Comparison of ENCODE assay signal across 19 cellular contexts in genomic region chr11:28142724-28143123, GRCh38. TPM values are rescaled to one million over a fixed set of nuclear protein-coding genes. Genes with fewer than 3 reads are reported as not detected.
DNase-seq lines count a peak whose midpoint lies in the region; ATAC-seq and TF ChIP-seq lines count a peak whose summit lies in the region.
"Had no signal": no experiment of that assay in that cellular context is flagged by ENCODE, and none has a peak within 500 bp of the region (broad histone marks: within the 10 kb centered on the region; RNA-seq: fewer than 3 reads in every experiment).

No MANE protein-coding gene starts in this region.

- no peak overlapping the region for H2BK120ac ChIP-seq in mesendoderm (ENCODE audit: low read depth, low read length)

- TF ChIP-seq POLR2A in breast epithelium (IDR thresholded peaks at IDR 0.05) (no peak), suprapubic skin (IDR thresholded peaks at IDR 0.05) (no peak)

- H3K27me3 Mint-ChIP-seq in MCF 10A (ENCODE audit: insufficient read depth, unreplicated experiment), result no peaks in the 10 kb centered on the region
- H3K27me3 Mint-ChIP-seq: B cell; CD4-positive, alpha-beta T cell had no signal

- H3K4me2 ChIP-seq in mesendoderm (ENCODE audit: low read length), result no peak overlapping the region

- TF ChIP-seq EP300 in suprapubic skin (IDR thresholded peaks at IDR 0.05), result no peak

- H3K23ac ChIP-seq in mesendoderm (ENCODE audit: low read length), result no peak overlapping the region

- H3K4me1 ChIP-seq in breast epithelium (no peaks in the 10 kb centered on the region), A673 (ENCODE audit: insufficient read depth, low read length, poor library complexity, severe bottlenecking) (peaks cover 37% of the 10 kb centered on the region), HEK293 (ENCODE audit: control insufficient read depth, insufficient read depth, low read length) (no peaks in the 10 kb centered on the region; the same call in 1 of the 2 replicates), mesendoderm (ENCODE audit: control insufficient read depth, low read depth, low read length) (no peaks in the 10 kb centered on the region), suprapubic skin (peaks cover 3% of the 10 kb centered on the region)
- H3K4me1 ChIP-seq: Caco-2 had no signal

- no peak for TF ChIP-seq CTCF in MCF 10A (IDR thresholded peaks at IDR 0.05; ENCODE audit: unreplicated experiment)
- no peak for TF ChIP-seq CTCF in breast epithelium (IDR thresholded peaks at IDR 0.05)
- no peak for TF ChIP-seq CTCF in A673 (conservative IDR thresholded peaks at IDR 0.05; ENCODE audit: low read depth, low read length)
- TF ChIP-seq CTCF in HEK293 (tag by site-specific recombination; IDR thresholded peaks at IDR 0.05), result no peak
- no peak for TF ChIP-seq CTCF in suprapubic skin (IDR thresholded peaks at IDR 0.05)

- DNase-seq in MCF 10A (ENCODE audit: unreplicated experiment), result no peak
- no peak for DNase-seq in breast epithelium (ENCODE audit: low spot score in 2 of 2)
- DNase-seq in A673 (ENCODE audit: low spot score), result peak; percentile 41
- DNase-seq in iris pigment epithelial cell (ENCODE audit: low read depth), result peak; percentile 6
- no peak for DNase-seq in mesendoderm
- DNase-seq in suprapubic skin (ENCODE audit: low spot score in 2 of 2), result no peak
- DNase-seq: 8988T; AML-193; Caco-2; Calu3; CD4-positive, alpha-beta T cell; CD8-positive, alpha-beta T cell; DMS79 treated with DMSO at 0.1 percent for 48 hours; GF-D8 had no signal

- H3K4ac ChIP-seq in mesendoderm (ENCODE audit: low read depth, low read length), result no peak overlapping the region

- no peak overlapping the region for H3K18ac ChIP-seq in mesendoderm (ENCODE audit: low read length)

- CTCF ChIA-PET in MCF 10A (lab: Yijun Ruan, JAX) (interaction anchor here (0.7 to 1.2 kb wide), 3 partner anchors 28 to 980 kb away, joined by 3 to 5 read pairs (median 4); no protein-coding TSS in a partner anchor), A673 (lab: Charles Lee) (no interaction called here), HEK293 (lab: Yijun Ruan, JAX) (interaction anchor here (0.8 kb wide), 1 partner anchor 9 kb away, joined by 3 read pairs; no protein-coding TSS in a partner anchor)

- no peak overlapping the region for H2BK15ac ChIP-seq in mesendoderm (replicated peaks; ENCODE audit: low read depth)

- H3K27ac ChIP-seq in breast epithelium (no peak overlapping the region), A673 (ENCODE audit: low read depth, low read length, poor library complexity, severe bottlenecking) (no peak overlapping the region), HEK293 (ENCODE audit: extremely low read depth, low read depth, low read length) (no peak overlapping the region), mesendoderm (ENCODE audit: low read depth, low read length) (no peak overlapping the region), suprapubic skin (no peak overlapping the region)
- H3K27ac ChIP-seq: C4-2B had no signal

- H3K4me3 ChIP-seq in breast epithelium (no peak overlapping the region), A673 (ENCODE audit: low read depth, low read length, poor library complexity, severe bottlenecking) (no peak overlapping the region), HEK293 (ENCODE audit: low read depth, low read length) (no peak overlapping the region), mesendoderm (ENCODE audit: low read length) (no peak overlapping the region), suprapubic skin (no peak overlapping the region)
- H3K4me3 ChIP-seq: BLaER1 treated with 17β-estradiol and CSF1 and Interleukin-3, amounts not matched to agents 10 nM and 100 nM had no signal

- BruUV-seq in MCF 10A (replicated peaks; lab: Mats Ljungman, UMichigan) (no TSS peak), A673 (replicated peaks; lab: Mats Ljungman, UMichigan) (no TSS peak)

- no peaks in the 10 kb centered on the region for H3K36me3 ChIP-seq in breast epithelium
- H3K36me3 ChIP-seq in A673 (ENCODE audit: insufficient read depth, low read length, poor library complexity, severe bottlenecking), result no peaks in the 10 kb centered on the region
- H3K36me3 ChIP-seq in HEK293 (ENCODE audit: control insufficient read depth in 2 of 2, insufficient read depth in 1 of 2, low read length in 2 of 2), result peaks cover 0 to 5% of the 10 kb centered on the region in 2 experiments; a peak in 1 of 3 replicates
- no peaks in the 10 kb centered on the region for H3K36me3 ChIP-seq in mesendoderm (ENCODE audit: control insufficient read depth, insufficient read depth, low read length)
- H3K36me3 ChIP-seq in suprapubic skin, result peaks cover 16% of the 10 kb centered on the region

- H3K9me3 ChIP-seq in breast epithelium (peaks cover 23 to 33% of the 10 kb centered on the region in 2 donors), A673 (ENCODE audit: low read depth, low read length, poor library complexity, severe bottlenecking) (peaks cover 32% of the 10 kb centered on the region), HEK293 (ENCODE audit: control insufficient read depth, insufficient read depth, low read depth, low read length) (no peaks in the 10 kb centered on the region), suprapubic skin (peaks cover 9% of the 10 kb centered on the region)

- no peaks in the 10 kb centered on the region for H3K27me3 ChIP-seq in breast epithelium
- no peaks in the 10 kb centered on the region for H3K27me3 ChIP-seq in A673 (replicated peaks; ENCODE audit: insufficient read depth, low read depth, low read length, poor library complexity)
- H3K27me3 ChIP-seq in mesendoderm (ENCODE audit: insufficient read depth, low read length, poor library complexity), result no peaks in the 10 kb centered on the region
- no peaks in the 10 kb centered on the region for H3K27me3 ChIP-seq in suprapubic skin
- H3K27me3 ChIP-seq: BLaER1 treated with 17β-estradiol and CSF1 and Interleukin-3, amounts not matched to agents 10 nM and 100 nM had no signal

- intact Hi-C loops in MCF 10A (cut with micrococcal nuclease), result no loop called here
- intact Hi-C loops in breast epithelium (cut with DNase I; ENCODE audit: low total_unique reads), result loop anchor here (10.0 kb wide), 1 partner anchor 288 kb away; no protein-coding TSS in a partner anchor
- intact Hi-C loops in A673 (cut with micrococcal nuclease; ENCODE audit: unreplicated experiment), result no loop called here

- H3K36me3 Mint-ChIP-seq in MCF 10A (ENCODE audit: insufficient read depth, unreplicated experiment), result no peaks in the 10 kb centered on the region

- no peak for ATAC-seq in HG02973 (IDR thresholded peaks at IDR 0.05; ENCODE audit: unreplicated experiment)
- ATAC-seq: CD8-positive, alpha-beta T cell had no signal

- H3K4me1 Mint-ChIP-seq in MCF 10A (ENCODE audit: insufficient read depth, unreplicated experiment), result peaks cover 14% of the 10 kb centered on the region

- H3K4me3 Mint-ChIP-seq in MCF 10A (ENCODE audit: unreplicated experiment), result no peak overlapping the region
- H3K4me3 Mint-ChIP-seq: B cell; CD4-positive, alpha-beta T cell; CD8-positive, alpha-beta T cell had no signal

- no peak overlapping the region for H4K8ac ChIP-seq in mesendoderm (ENCODE audit: low read depth, low read length)

- POLR2A ChIA-PET in MCF 10A (lab: Yijun Ruan, JAX) (no interaction called here), A673 (lab: Charles Lee; ENCODE audit: low non-redundant PET) (no interaction called here), HEK293 (lab: Yijun Ruan, JAX) (no interaction called here)

- no peak overlapping the region for H4K5ac ChIP-seq in mesendoderm (ENCODE audit: low read length)

- no CpG with 5 or more reads among the region's 1 CpG for WGBS in mesendoderm (ENCODE audit: extremely low coverage, insufficient coverage, low lambda C conversion rate)
- 93% methylated on average over 1 of the region's 1 CpG for WGBS in suprapubic skin

- no peaks in the 10 kb centered on the region for H3K9me3 Mint-ChIP-seq in MCF 10A (ENCODE audit: unreplicated experiment)

- H3K79me2 ChIP-seq in mesendoderm (ENCODE audit: control insufficient read depth, insufficient read depth, low read length), result no peaks in the 10 kb centered on the region

- no peaks in the 10 kb centered on the region for H3K79me1 ChIP-seq in mesendoderm (ENCODE audit: low read length)

- H2AK5ac ChIP-seq in mesendoderm (ENCODE audit: low read length), result no peak overlapping the region

- no peak overlapping the region for H3K9ac ChIP-seq in mesendoderm (ENCODE audit: low read length)
- H3K9ac ChIP-seq: BLaER1 treated with 17β-estradiol and CSF1 and Interleukin-3, amounts not matched to agents 10 nM and 100 nM had no signal

- H3K27ac Mint-ChIP-seq in MCF 10A (ENCODE audit: low read depth, unreplicated experiment), result peak overlapping the region; percentile 43
- H3K27ac Mint-ChIP-seq: B cell; CD4-positive, alpha-beta T cell; CD8-positive, alpha-beta T cell had no signal

- no peak overlapping the region for H2BK5ac ChIP-seq in mesendoderm (ENCODE audit: low read length)

- no peak overlapping the region for H3K56ac ChIP-seq in mesendoderm (ENCODE audit: low read length)

TF ChIP-seq in HEK293, 187 proteins besides CTCF, POLR2A, EP300 and RAD21:
- no peak for TF ChIP-seq ZNF157 (tag by site-specific recombination; IDR thresholded peaks at IDR 0.05)
- peak; percentile 64 for TF ChIP-seq ZFHX2 (tag by site-specific recombination; conservative IDR thresholded peaks at IDR 0.05)
- TF ChIP-seq EGR2 (tag by site-specific recombination; IDR thresholded peaks at IDR 0.05; ENCODE audit: low read depth), result peak; percentile 86

RNA-seq across cellular contexts. Expression of gene METTL15, which starts 34.5 kb away (rescaled TPM):
- total RNA-seq in MCF 10A (2022) (16.8 and 19.9 TPM in 2 replicates), breast epithelium (10 to 100 TPM in 2 of 3 donors, 1 to 10 TPM in 1; 9.8 to 30.3 (median 16.4) TPM), A673 (2021) (31.3 and 36.6 TPM in 2 replicates), suprapubic skin (10 to 100 TPM in 3 of 4 donors, 1 to 10 TPM in 1; 6.4 to 16.1 (median 10.2) TPM)
- 6.6 TPM for polyA plus RNA-seq in mesendoderm (2013, experiment 1 of 2)
- 6.6 TPM for polyA plus RNA-seq in mesendoderm (2013, experiment 2 of 2)

RNA-seq across cellular contexts. Expression of gene KIF18A, which starts 34.8 kb away (rescaled TPM):
- 8.9 and 12.9 TPM in 2 replicates for total RNA-seq in MCF 10A (2022)
- 1 to 10 TPM in 1 of 3 donors, under 1 TPM in 2; 0.32 to 1.5 (median 0.33) TPM for total RNA-seq in breast epithelium
- total RNA-seq in A673 (2021), result 103 and 117 TPM in 2 replicates
- polyA plus RNA-seq in mesendoderm (2013, experiment 1 of 2), result 12.8 TPM
- 12.8 TPM for polyA plus RNA-seq in mesendoderm (2013, experiment 2 of 2)
- 1 to 10 TPM; 2.9 to 6.6 (median 4.2) TPM for total RNA-seq in suprapubic skin

Comparison
In these comparisons a context has a peak if more than half of its experiments do, and no peak if none do; other contexts are left out.
1. DNase-seq: peak in A673 (single experiment) and iris pigment epithelial cell (single experiment); none in MCF 10A (single experiment), breast epithelium (0 of 2), mesendoderm (single experiment) and suprapubic skin (0 of 2).